Comparison of ENCODE assay signal across 1 cellular context in the genomic region with DNA sequence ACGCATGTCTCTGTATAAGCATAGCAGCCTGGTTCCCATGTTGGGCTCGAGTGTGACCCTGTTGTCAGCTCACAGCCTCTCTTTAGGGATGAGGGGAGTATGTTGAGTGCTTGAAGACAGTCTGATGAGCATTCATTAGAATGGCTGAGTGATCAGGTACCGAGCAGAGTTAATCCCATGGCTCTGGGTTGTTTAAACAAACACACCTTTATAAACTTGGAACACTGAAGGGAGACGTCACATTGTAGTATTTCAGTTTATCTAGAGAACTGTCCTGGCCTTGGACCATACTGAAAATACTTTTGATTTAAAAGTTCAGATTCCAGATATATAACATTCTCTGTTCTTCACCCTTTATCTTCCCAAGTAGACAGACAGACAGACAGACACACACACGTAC.
TF ChIP-seq lines count a peak whose summit lies in the region.

No MANE protein-coding gene starts in this region.

TF ChIP-seq in H1, 55 proteins besides CTCF, POLR2A, EP300 and RAD21:
- no peak for TF ChIP-seq CHD2 (IDR thresholded peaks at IDR 0.05; ENCODE audit: low read length)
- no peak for TF ChIP-seq RBBP5 (IDR thresholded peaks at IDR 0.05; ENCODE audit: borderline replicate concordance, low read depth, low read length)
- TF ChIP-seq CBX8 (IDR thresholded peaks at IDR 0.05; ENCODE audit: borderline replicate concordance, low read depth, low read length) = no peak
- no peak for TF ChIP-seq FOSL1 (IDR thresholded peaks at IDR 0.05; ENCODE audit: insufficient read depth, low read depth, low read length)
- TF ChIP-seq RNF2 (IDR thresholded peaks at IDR 0.05; ENCODE audit: borderline replicate concordance, low read depth, low read length, missing control alignments, poor library complexity, severe bottlenecking) = no peak
- TF ChIP-seq KDM1A (IDR thresholded peaks at IDR 0.05; ENCODE audit: borderline replicate concordance, low read length) = no peak
- TF ChIP-seq POLR2AphosphoS5 (IDR thresholded peaks at IDR 0.05; ENCODE audit: low read depth, low read length) = no peak
- TF ChIP-seq KDM4A (IDR thresholded peaks at IDR 0.05; ENCODE audit: low read depth, low read length, severe bottlenecking) = no peak
- no peak for TF ChIP-seq SIN3A (conservative IDR thresholded peaks at IDR 0.05 in 1 of 2, IDR thresholded peaks at IDR 0.05 in 1 of 2; ENCODE audit: low read depth in 1 of 2, low read length in 2 of 2)
- TF ChIP-seq TAF1 (IDR thresholded peaks at IDR 0.05; ENCODE audit: low read depth, low read length) = no peak
- TF ChIP-seq, protein P1, sequence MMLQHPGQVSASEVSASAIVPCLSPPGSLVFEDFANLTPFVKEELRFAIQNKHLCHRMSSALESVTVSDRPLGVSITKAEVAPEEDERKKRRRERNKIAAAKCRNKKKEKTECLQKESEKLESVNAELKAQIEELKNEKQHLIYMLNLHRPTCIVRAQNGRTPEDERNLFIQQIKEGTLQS (IDR thresholded peaks at IDR 0.05; ENCODE audit: insufficient read depth, low read depth, low read length) = no peak
- TF ChIP-seq RXRA (IDR thresholded peaks at IDR 0.05; ENCODE audit: insufficient read depth, low read depth, low read length) = no peak
- no peak for TF ChIP-seq CEBPB (IDR thresholded peaks at IDR 0.05; ENCODE audit: low read depth, low read length)
- no peak for TF ChIP-seq SIX5 (IDR thresholded peaks at IDR 0.05; ENCODE audit: low read depth, low read length)
- no peak for TF ChIP-seq TBP (IDR thresholded peaks at IDR 0.05; ENCODE audit: low read depth, low read length)
- TF ChIP-seq SIRT6 (IDR thresholded peaks at IDR 0.05; ENCODE audit: low read length) = no peak
- TF ChIP-seq CREB1 (IDR thresholded peaks at IDR 0.05) = no peak
- no peak for TF ChIP-seq SP4 (IDR thresholded peaks at IDR 0.05; ENCODE audit: low read length)
- TF ChIP-seq GABPA (IDR thresholded peaks at IDR 0.05; ENCODE audit: borderline replicate concordance, insufficient read depth, low read length) = no peak
